Comparison of ENCODE assay signal across 8 cellular contexts in genomic region chr2:177263451-177264208, GRCh38. TPM values are rescaled to one million over a fixed set of nuclear protein-coding genes. Genes with fewer than 3 reads are reported as not detected.
A peak's percentile ranks its signal among the peaks of the same experiment; 100 is the strongest.
DNase-seq lines count a peak whose midpoint lies in the region; ATAC-seq and TF ChIP-seq lines count a peak whose summit lies in the region.

No MANE protein-coding gene starts in this region.

- H3K9me3 ChIP-seq in CD4-positive, alpha-beta memory T cell (ENCODE audit: control insufficient read depth in 1 of 2, low read length in 2 of 2) = no peaks in the 10 kb centered on the region

- TF ChIP-seq POLR2A in lower leg skin (IDR thresholded peaks at IDR 0.05) = peak in 1 of 2 donors; percentile 29

- peak overlapping the region; percentile 57 to 100 for H3K4me3 ChIP-seq in CD4-positive, alpha-beta memory T cell (ENCODE audit: low read length in 2 of 2)
- peak overlapping the region; percentile 85 for H3K4me3 ChIP-seq in lower leg skin (ENCODE audit: low read depth, poor library complexity, severe bottlenecking)

- H3K36me3 Mint-ChIP-seq in CD4-positive, alpha-beta memory T cell = peaks cover 3 to 30% of the 10 kb centered on the region in 2 donors

- POLR2A ChIA-PET in CD4-positive, alpha-beta memory T cell (lab: Charles Lee; ENCODE audit: partially characterized antibody) = interaction anchor here (0.7 to 7.0 kb wide), 42 partner anchors 10 to 1261 kb away, joined by 3 to 260 read pairs (median 12); partner anchors contain the start of genes AGPS, HNRNPA3, PJVK and PRKRA

- intact Hi-C loops in CD4-positive, alpha-beta memory T cell (cut with micrococcal nuclease) = loop anchor here (1.0 to 5.0 kb wide), 8 partner anchors 23 to 849 kb away; partner anchors contain the start of genes AGPS, HNRNPA3 and RBM45
- intact Hi-C loops in lower leg skin (cut with DNase I; ENCODE audit: low total_unique reads) = no loop called here

- peak; percentile 48 for ATAC-seq in GM19397 (IDR thresholded peaks at IDR 0.05; ENCODE audit: unreplicated experiment)
- peak; percentile 36 for ATAC-seq in HG03565 (IDR thresholded peaks at IDR 0.05; ENCODE audit: unreplicated experiment)

- no peaks in the 10 kb centered on the region for H3K27me3 Mint-ChIP-seq in CD4-positive, alpha-beta memory T cell

- DNase-seq in CD4-positive, alpha-beta memory T cell = peak; percentile 93 to 97 (median 94)
- peak; percentile 90 for DNase-seq in NCI-H748 treated with DMSO at 0.1 percent for 48 hours (lab: John Stamatoyannopoulos, UW)
- DNase-seq in activated CD4-positive, alpha-beta T cell treated with anti-CD3 and anti-CD28 coated beads, Interleukin-2, amount 50 U/mL, for 48 hours = peak; percentile 95 to 96
- DNase-seq in dermis microvascular lymphatic vessel endothelial cell (ENCODE audit: low read depth in 2 of 2) = peak; percentile 98 to 99
- peak; percentile 98 to 100 for DNase-seq in lower leg skin (ENCODE audit: low spot score in 2 of 2)
- peak; percentile 86 to 93 for DNase-seq in stimulated activated CD4-positive, alpha-beta T cell treated with anti-CD3 and anti-CD28 coated beads, Interleukin-4, amount 100 ng/mL, for 4 hours

- CTCF ChIA-PET in CD4-positive, alpha-beta memory T cell (lab: Charles Lee; ENCODE audit: partially characterized antibody) = interaction anchor here (0.6 to 11.1 kb wide), 40 partner anchors 9 to 287 kb away, joined by 3 to 161 read pairs (median 9); partner anchors contain the start of genes AGPS and HNRNPA3

- peak overlapping the region; percentile 93 to 98 (median 96) for H3K4me3 Mint-ChIP-seq in CD4-positive, alpha-beta memory T cell

- H3K27ac ChIP-seq in CD4-positive, alpha-beta memory T cell (ENCODE audit: low read depth, low read length) = peak overlapping the region; percentile 100

- 0% methylated on average over 10 to 77 of the region's 81 CpGs for WGBS in lower leg skin, 2 donors

- no peaks in the 10 kb centered on the region for H3K27me3 ChIP-seq in CD4-positive, alpha-beta memory T cell (ENCODE audit: insufficient read depth, low read length)

- TF ChIP-seq CTCF in lower leg skin (IDR thresholded peaks at IDR 0.05) = peak in 1 of 3 donors; percentile 94

- H3K4me1 Mint-ChIP-seq in CD4-positive, alpha-beta memory T cell = peaks cover 36 to 75% (median 53%) of the 10 kb centered on the region in 4 donors

- peaks cover 59% of the 10 kb centered on the region for H3K4me1 ChIP-seq in CD4-positive, alpha-beta memory T cell (ENCODE audit: insufficient read depth, low read length)

- H3K27ac Mint-ChIP-seq in CD4-positive, alpha-beta memory T cell = peak overlapping the region; percentile 94 to 100 (median 99)

- no peaks in the 10 kb centered on the region for H3K9me3 Mint-ChIP-seq in CD4-positive, alpha-beta memory T cell

- H3K36me3 ChIP-seq in CD4-positive, alpha-beta memory T cell (ENCODE audit: insufficient read depth, low read length) = no peaks in the 10 kb centered on the region

RNA-seq across cellular contexts. Expression of gene NFE2L2, which starts 0.9 kb away (rescaled TPM):
- 10 to 100 TPM; 86.9 TPM for total RNA-seq in CD4-positive, alpha-beta memory T cell
- 10 to 100 TPM; 39.6 to 63.6 TPM for polyA plus RNA-seq in CD4-positive, alpha-beta memory T cell
- total RNA-seq in dermis microvascular lymphatic vessel endothelial cell (22.9 and 47.2 TPM in 2 replicates), lower leg skin (100 to 1,000 TPM; 120 to 156 (median 128) TPM)

RNA-seq across cellular contexts. Expression of gene HNRNPA3, which starts 51.0 kb away (rescaled TPM):
- 100 to 1,000 TPM; 172 to 175 TPM for total RNA-seq in CD4-positive, alpha-beta memory T cell
- 10 to 100 TPM; 41.1 to 64.5 TPM for polyA plus RNA-seq in CD4-positive, alpha-beta memory T cell
- total RNA-seq in dermis microvascular lymphatic vessel endothelial cell = 34.6 and 40.8 TPM in 2 replicates
- total RNA-seq in lower leg skin = 10 to 100 TPM; 32.6 to 55.9 (median 47.4) TPM

Comparison
In these comparisons a context has a peak if more than half of its experiments do, and no peak if none do; other contexts are left out.
1. Peak in every context shown above with its lines: DNase-seq, ATAC-seq, H3K4me3 ChIP-seq and H3K27ac ChIP-seq.